8 cellular contexts compared by ENCODE assay signal in genomic region chr14:101876539-101876938, GRCh38.
DNase-seq lines count a peak whose midpoint lies in the region; ATAC-seq and FAIRE-seq lines count a peak whose summit lies in the region.

No MANE protein-coding gene starts in this region.

- peak; percentile 64 for DNase-seq in GM04504 (ENCODE audit: low read depth)
- DNase-seq in NAMALWA (ENCODE audit: low spot score) = peak; percentile 99
- peak in 2 of 3 experiments; percentile 28 to 48 for DNase-seq in activated CD8-positive, alpha-beta memory T cell treated with anti-CD3 and anti-CD28 coated beads for 48 hours (ENCODE audit: low read depth in 2 of 3, low spot score in 2 of 3)
- DNase-seq in globus pallidus (ENCODE audit: low spot score) = peak; percentile 33
- peak; percentile 49 to 55 for DNase-seq in stimulated activated CD4-positive, alpha-beta T cell treated with anti-CD3 and anti-CD28 coated beads, Interleukin-2, amount 100 ng/mL, for 48 hours
- DNase-seq in frontal cortex (ENCODE audit: low spot score in 2 of 2) = no peak
- DNase-seq in NCI-H2227 (lab: John Stamatoyannopoulos, UW; ENCODE audit: unreplicated experiment) = no peak

- ATAC-seq in GM21825 (IDR thresholded peaks at IDR 0.05; ENCODE audit: unreplicated experiment) = peak; percentile 80

- no peak for FAIRE-seq in frontal cortex (lab: Jason Lieb, UNC)

Comparison
In these comparisons a context has a peak if more than half of its experiments do, and no peak if none do; other contexts are left out.
1. DNase-seq: peak in GM04504 (single experiment), NAMALWA (single experiment), activated CD8-positive, alpha-beta memory T cell treated with anti-CD3 and anti-CD28 coated beads for 48 hours (2 of 3), globus pallidus (single experiment) and stimulated activated CD4-positive, alpha-beta T cell treated with anti-CD3 and anti-CD28 coated beads, Interleukin-2, amount 100 ng/mL, for 48 hours (2 of 2); none in frontal cortex (0 of 2) and NCI-H2227 (single experiment).